18 cellular contexts compared by ENCODE assay signal in genomic region chr13:81133066-81133465, GRCh38.
DNase-seq lines count a peak whose midpoint lies in the region; ATAC-seq, FAIRE-seq and TF ChIP-seq lines count a peak whose summit lies in the region.
"Had no signal": no experiment of that assay in that cellular context is flagged by ENCODE, and none has a peak within 500 bp of the region (broad histone marks: within the 10 kb centered on the region; RNA-seq: fewer than 3 reads in every experiment).

No MANE protein-coding gene starts in this region.

- no peak overlapping the region for H3K4me3 ChIP-seq in epithelial cell of esophagus (ENCODE audit: low read length)
- H3K4me3 ChIP-seq: SK-N-MC had no signal

- DNase-seq in HT1080 (ENCODE audit: low read depth): peak; percentile 79
- peak; percentile 11 for DNase-seq in amniotic epithelial cell (ENCODE audit: low read depth)
- peak; percentile 49 for DNase-seq in epithelial cell of esophagus (ENCODE audit: low read depth)
- peak; percentile 15 for DNase-seq in kidney tubule cell (ENCODE audit: low spot score)
- DNase-seq in DMS53 (lab: John Stamatoyannopoulos, UW): no peak
- DNase-seq in DMS 273 (lab: John Stamatoyannopoulos, UW; ENCODE audit: unreplicated experiment): no peak
- no peak for DNase-seq in frontal cortex (ENCODE audit: low spot score in 2 of 2)
- DNase-seq: ACHN; Calu3; CD4-positive, CD25-positive, alpha-beta regulatory T cell; DMS79 treated with DMSO at 0.1 percent for 48 hours; GF-D8; GOT3; NCI-H1436 treated with DMSO at 0.1 percent for 48 hours; NCI-H69 had no signal

- no peak for TF ChIP-seq CTCF in epithelial cell of esophagus (IDR thresholded peaks at IDR 0.05; ENCODE audit: insufficient read depth, low read depth, low read length, missing control alignments)

- ATAC-seq in GM19455 (IDR thresholded peaks at IDR 0.05; ENCODE audit: unreplicated experiment): no peak
- ATAC-seq: Right ventricle myocardium inferior had no signal

- FAIRE-seq in frontal cortex (lab: Jason Lieb, UNC): no peak

Comparison
In these comparisons a context has a peak if more than half of its experiments do, and no peak if none do; other contexts are left out.
1. DNase-seq: peak in HT1080 (single experiment), amniotic epithelial cell (single experiment), epithelial cell of esophagus (single experiment) and kidney tubule cell (single experiment); none in DMS53 (single experiment), DMS 273 (single experiment) and frontal cortex (0 of 2).